29 cellular contexts compared by ENCODE assay signal in the genomic region with DNA sequence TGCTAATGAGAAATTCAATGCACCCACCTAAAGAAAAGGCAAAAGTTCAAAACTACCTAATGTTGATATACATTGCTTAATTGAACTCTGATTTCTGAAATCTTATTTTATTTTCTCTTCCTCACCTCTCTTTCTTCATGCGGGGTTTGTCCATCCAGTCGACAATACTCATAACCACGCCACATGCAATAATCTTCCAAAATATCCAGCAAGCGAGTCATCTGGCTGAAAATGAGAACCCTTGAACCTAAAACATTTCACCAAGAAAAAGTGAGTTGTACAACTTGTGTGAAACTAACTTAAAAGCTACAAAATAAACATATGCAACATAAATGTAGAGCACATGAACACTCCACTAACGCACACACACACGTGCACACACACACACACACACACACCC. TPM values are rescaled to one million over a fixed set of nuclear protein-coding genes. Genes with fewer than 3 reads are reported as not detected.
DNase-seq lines count a peak whose midpoint lies in the region; ATAC-seq and TF ChIP-seq lines count a peak whose summit lies in the region.
"Had no signal": no experiment of that assay in that cellular context is flagged by ENCODE, and none has a peak within 500 bp of the region (broad histone marks: within the 10 kb centered on the region; RNA-seq: fewer than 3 reads in every experiment).

No MANE protein-coding gene starts in this region.

- TF ChIP-seq CTCF in PC-3 (conservative IDR thresholded peaks at IDR 0.05; ENCODE audit: low read depth, low read length): no peak
- no peak for TF ChIP-seq CTCF in fibroblast of lung (conservative IDR thresholded peaks at IDR 0.05 in 1 of 2, IDR thresholded peaks at IDR 0.05 in 1 of 2; ENCODE audit: low read depth in 1 of 2, low read length in 2 of 2)
- TF ChIP-seq CTCF in natural killer cell (IDR thresholded peaks at IDR 0.05): no peak
- no peak for TF ChIP-seq CTCF in thyroid gland (IDR thresholded peaks at IDR 0.05)

- in situ Hi-C loops in GM23248 (cut with MboI): no loop called here

- POLR2A ChIA-PET in PC-3 (lab: Charles Lee; ENCODE audit: unreplicated experiment): no interaction called here

- no peaks in the 10 kb centered on the region for H3K36me3 Mint-ChIP-seq in natural killer cell
- H3K36me3 Mint-ChIP-seq: activated CD8-positive, alpha-beta memory T cell treated with anti-CD3 and anti-CD28 coated beads, Interleukin-2, amount 10 ng/mL, durations not matched to agents 7 days and 5 days; activated naive CD4-positive, alpha-beta T cell treated with anti-CD3 and anti-CD28 coated beads, Interleukin-2, amount 50 U/mL, for 72 hours; IgD-negative memory B cell; immature natural killer cell; stimulated activated memory B cell treated with anti-CD40 and anti-IgM and Interleukin-4, amounts not matched to agents 10 μg/mL and 1 μg/mL and 100 μg/mL, for 72 hours had no signal

- BruUV-seq in PC-3 (replicated peaks; lab: Mats Ljungman, UMichigan): no TSS peak

- ATAC-seq in PC-3 (peak; percentile 30; the same call in 1 of the 2 replicates), natural killer cell (no peak)
- ATAC-seq: activated CD8-positive, alpha-beta memory T cell treated with anti-CD3 and anti-CD28 coated beads, Interleukin-2, amount 10 ng/mL, durations not matched to agents 7 days and 5 days; activated naive CD4-positive, alpha-beta T cell treated with anti-CD3 and anti-CD28 coated beads, Interleukin-2, amount 50 U/mL, for 72 hours; body of pancreas; stimulated activated memory B cell treated with anti-CD40 and anti-IgM and Interleukin-4, amounts not matched to agents 10 μg/mL and 1 μg/mL and 100 μg/mL, for 72 hours had no signal

- H3K27ac Mint-ChIP-seq in natural killer cell: no peak overlapping the region
- H3K27ac Mint-ChIP-seq: activated CD4-positive, alpha-beta T cell treated with anti-CD3 and anti-CD28 coated beads, Interleukin-2, amount 10 ng/mL, durations not matched to agents 7 days and 5 days; activated CD8-positive, alpha-beta memory T cell treated with anti-CD3 and anti-CD28 coated beads, Interleukin-2, amount 10 ng/mL, durations not matched to agents 7 days and 5 days; activated naive CD4-positive, alpha-beta T cell treated with anti-CD3 and anti-CD28 coated beads, Interleukin-2, amount 50 U/mL, for 72 hours; immature natural killer cell; stimulated activated memory B cell treated with anti-CD40 and anti-IgM and Interleukin-4, amounts not matched to agents 10 μg/mL and 1 μg/mL and 100 μg/mL, for 72 hours had no signal

- WGBS in GM23248 (ENCODE audit: low coverage in 1 of 2, low lambda C conversion rate in 2 of 2, missing lambda C conversion rate in 2 of 2), 2 experiments: 57 to 63% methylated on average over 6 of the region's 6 CpGs
- 95 to 97% methylated on average over 6 of the region's 6 CpGs for WGBS in thyroid gland, 2 donors

- no peak overlapping the region for H3K4me3 Mint-ChIP-seq in natural killer cell
- H3K4me3 Mint-ChIP-seq: activated CD4-positive, alpha-beta T cell treated with anti-CD3 and anti-CD28 coated beads, Interleukin-2, amount 10 ng/mL, durations not matched to agents 7 days and 5 days; activated CD8-positive, alpha-beta memory T cell treated with anti-CD3 and anti-CD28 coated beads, Interleukin-2, amount 10 ng/mL, durations not matched to agents 7 days and 5 days; IgD-negative memory B cell; immature natural killer cell; neural crest cell; stimulated activated memory B cell treated with anti-CD40 and anti-IgM and Interleukin-4, amounts not matched to agents 10 μg/mL and 1 μg/mL and 100 μg/mL, for 72 hours had no signal

- H3K4me2 ChIP-seq in GM23248 (ENCODE audit: unreplicated experiment): peak overlapping the region; percentile 48
- H3K4me2 ChIP-seq in PC-3 (ENCODE audit: low read length): peak overlapping the region; percentile 58
- H3K4me2 ChIP-seq in fibroblast of lung (ENCODE audit: extremely low read depth, insufficient read depth, low read length): no peak overlapping the region
- peak overlapping the region; percentile 0 for H3K4me2 ChIP-seq in skeletal muscle satellite cell (ENCODE audit: low read length)
- H3K4me2 ChIP-seq: hepatocyte had no signal

- H3K9me3 ChIP-seq in GM23248 (ENCODE audit: low read depth): no peaks in the 10 kb centered on the region
- H3K9me3 ChIP-seq in PC-3 (ENCODE audit: low read length): no peaks in the 10 kb centered on the region
- H3K9me3 ChIP-seq in fibroblast of lung (ENCODE audit: control insufficient read depth, insufficient read depth, low read depth, low read length): no peaks in the 10 kb centered on the region
- no peaks in the 10 kb centered on the region for H3K9me3 ChIP-seq in skeletal muscle satellite cell (replicated peaks; ENCODE audit: low read length)
- no peaks in the 10 kb centered on the region for H3K9me3 ChIP-seq in thyroid gland
- H3K9me3 ChIP-seq: body of pancreas, colonic mucosa, MG63, Peyer's patch, testis had no signal

- H2AFZ ChIP-seq in GM23248: no peak overlapping the region
- H2AFZ ChIP-seq in PC-3 (ENCODE audit: low read length): no peak overlapping the region
- no peak overlapping the region for H2AFZ ChIP-seq in fibroblast of lung (ENCODE audit: low read length)
- H2AFZ ChIP-seq: hepatocyte had no signal

- H3K4me1 Mint-ChIP-seq in natural killer cell: no peaks in the 10 kb centered on the region
- H3K4me1 Mint-ChIP-seq: activated CD4-positive, alpha-beta T cell treated with anti-CD3 and anti-CD28 coated beads, Interleukin-2, amount 10 ng/mL, durations not matched to agents 7 days and 5 days; activated CD8-positive, alpha-beta memory T cell treated with anti-CD3 and anti-CD28 coated beads, Interleukin-2, amount 10 ng/mL, durations not matched to agents 7 days and 5 days; IgD-negative memory B cell; immature natural killer cell; neural crest cell; stimulated activated memory B cell treated with anti-CD40 and anti-IgM and Interleukin-4, amounts not matched to agents 10 μg/mL and 1 μg/mL and 100 μg/mL, for 72 hours had no signal

- H4K20me1 ChIP-seq in GM23248 (ENCODE audit: insufficient read depth) (no peaks in the 10 kb centered on the region), PC-3 (ENCODE audit: low read length) (no peaks in the 10 kb centered on the region), fibroblast of lung (ENCODE audit: control insufficient read depth, extremely low read depth, insufficient read depth, low read length) (no peaks in the 10 kb centered on the region)

- H3K9ac ChIP-seq in GM23248 (no peak overlapping the region), PC-3 (ENCODE audit: low read length) (no peak overlapping the region; the same call in 1 of the 2 replicates), fibroblast of lung (ENCODE audit: insufficient read depth, low read length) (no peak overlapping the region), skeletal muscle satellite cell (ENCODE audit: low read depth, low read length) (no peak overlapping the region)

- H3K79me2 ChIP-seq in GM23248 (ENCODE audit: insufficient read depth): no peaks in the 10 kb centered on the region
- H3K79me2 ChIP-seq in PC-3 (ENCODE audit: low read length): no peaks in the 10 kb centered on the region
- no peaks in the 10 kb centered on the region for H3K79me2 ChIP-seq in fibroblast of lung (ENCODE audit: control insufficient read depth, insufficient read depth, low read length)
- H3K79me2 ChIP-seq: hepatocyte had no signal

- peak overlapping the region; percentile 70 for H3K27ac ChIP-seq in GM23248
- H3K27ac ChIP-seq in PC-3 (ENCODE audit: low read length): peak overlapping the region; percentile 77
- H3K27ac ChIP-seq in fibroblast of lung (ENCODE audit: insufficient read depth, low read length): no peak overlapping the region
- H3K27ac ChIP-seq in thyroid gland: no peak overlapping the region
- H3K27ac ChIP-seq: body of pancreas, colonic mucosa, hepatocyte, HL-60, Peyer's patch, testis, VCaP had no signal

- H3K4me1 ChIP-seq in GM23248 (ENCODE audit: insufficient read depth) (peaks cover 34% of the 10 kb centered on the region), PC-3 (ENCODE audit: insufficient read depth, low read length) (peaks cover 45% of the 10 kb centered on the region), fibroblast of lung (ENCODE audit: control insufficient read depth, extremely low read depth, insufficient read depth, low read length) (peaks cover 4% of the 10 kb centered on the region), skeletal muscle satellite cell (ENCODE audit: control insufficient read depth, insufficient read depth, low read length) (peaks cover 25% of the 10 kb centered on the region), thyroid gland (no peaks in the 10 kb centered on the region)
- H3K4me1 ChIP-seq: body of pancreas, colonic mucosa, Peyer's patch, testis had no signal

- H3F3A ChIP-seq in GM23248 (ENCODE audit: insufficient read depth) (peaks cover 27% of the 10 kb centered on the region), PC-3 (ENCODE audit: low read length, unreplicated experiment) (no peaks in the 10 kb centered on the region)

- DNase-seq in GM23248 (peak; percentile 53), PC-3 (peak; percentile 38), fibroblast of lung (ENCODE audit: low read depth in 2 of 2) (peak; percentile 45 to 48), natural killer cell (no peak), NCI-H2196 (lab: John Stamatoyannopoulos, UW; ENCODE audit: unreplicated experiment) (no peak), thyroid gland (no peak)
- DNase-seq: activated CD4-positive, alpha-beta T cell treated with anti-CD3 and anti-CD28 coated beads, Interleukin-2, amount 10 ng/mL, durations not matched to agents 7 days and 5 days; activated CD8-positive, alpha-beta memory T cell treated with anti-CD3 and anti-CD28 coated beads, Interleukin-2, amount 10 ng/mL, durations not matched to agents 7 days and 5 days; body of pancreas; colonic mucosa; COR-L47; DND-41; immature natural killer cell; MG63; NCI-H1417; NCI-H2107; NCI-H510A treated with DMSO at 0.1 percent for 48 hours; Peyer's patch; stimulated activated CD4-positive, alpha-beta T cell treated with anti-CD3 and anti-CD28 coated beads, Interleukin-1b, Interleukin-23, amount 100 ng/mL, for 48 hours; T-helper 2 cell; testis had no signal

- no peak overlapping the region for H3K4me3 ChIP-seq in GM23248
- H3K4me3 ChIP-seq in PC-3 (ENCODE audit: low read length): peak overlapping the region; percentile 32; the same call in 1 of the 2 replicates
- H3K4me3 ChIP-seq in fibroblast of lung (replicated peaks in 1 of 4; ENCODE audit: control extremely low read depth in 1 of 4, insufficient read depth in 1 of 4, low read depth in 3 of 4, low read length in 4 of 4): no peak overlapping the region
- no peak overlapping the region for H3K4me3 ChIP-seq in skeletal muscle satellite cell (ENCODE audit: low read length)
- no peak overlapping the region for H3K4me3 ChIP-seq in thyroid gland (replicated peaks in 1 of 3)
- H3K4me3 ChIP-seq: body of pancreas, colonic mucosa, hepatocyte, MG63, Peyer's patch, testis had no signal

- no peak for TF ChIP-seq POLR2A in thyroid gland (IDR thresholded peaks at IDR 0.05)

- CTCF ChIA-PET in PC-3 (lab: Charles Lee): no interaction called here

- intact Hi-C loops in PC-3 (cut with micrococcal nuclease): no loop called here
- intact Hi-C loops in natural killer cell (cut with micrococcal nuclease): no loop called here
- intact Hi-C loops in thyroid gland (cut with DNase I): no loop called here

- H3K27me3 ChIP-seq in GM23248 (replicated peaks; ENCODE audit: insufficient read depth) (no peaks in the 10 kb centered on the region), PC-3 (ENCODE audit: low read length) (no peaks in the 10 kb centered on the region), fibroblast of lung (ENCODE audit: control insufficient read depth, insufficient read depth, low read length) (no peaks in the 10 kb centered on the region), skeletal muscle satellite cell (ENCODE audit: control insufficient read depth, insufficient read depth, low read length) (no peaks in the 10 kb centered on the region), thyroid gland (no peaks in the 10 kb centered on the region)
- H3K27me3 ChIP-seq: body of pancreas, colonic mucosa, hepatocyte, MG63, Peyer's patch, testis had no signal

- H3K36me3 ChIP-seq in GM23248 (ENCODE audit: low read depth) (peaks cover 3% of the 10 kb centered on the region), PC-3 (ENCODE audit: low read depth, low read length) (peaks cover 16% of the 10 kb centered on the region), fibroblast of lung (ENCODE audit: control insufficient read depth, insufficient read depth, low read length) (no peaks in the 10 kb centered on the region), skeletal muscle satellite cell (ENCODE audit: insufficient read depth, low read length) (peaks cover 3% of the 10 kb centered on the region), thyroid gland (peaks cover 6 to 14% of the 10 kb centered on the region in 2 donors)
- H3K36me3 ChIP-seq: colonic mucosa, MG63, Peyer's patch had no signal

- H3K9me2 ChIP-seq in GM23248 (ENCODE audit: insufficient read depth): no peaks in the 10 kb centered on the region
- H3K9me2 ChIP-seq in PC-3 (replicated peaks; ENCODE audit: low read length): no peaks in the 10 kb centered on the region

- H3K9me3 Mint-ChIP-seq in natural killer cell: no peaks in the 10 kb centered on the region
- H3K9me3 Mint-ChIP-seq: activated CD4-positive, alpha-beta T cell treated with anti-CD3 and anti-CD28 coated beads, Interleukin-2, amount 10 ng/mL, durations not matched to agents 7 days and 5 days; activated naive CD4-positive, alpha-beta T cell treated with anti-CD3 and anti-CD28 coated beads, Interleukin-2, amount 50 U/mL, for 72 hours; immature natural killer cell; neural crest cell; stimulated activated memory B cell treated with anti-CD40 and anti-IgM and Interleukin-4, amounts not matched to agents 10 μg/mL and 1 μg/mL and 100 μg/mL, for 72 hours had no signal

- H3K27me3 Mint-ChIP-seq in natural killer cell (ENCODE audit: low read depth in 2 of 2): peaks cover 0 to 5% of the 10 kb centered on the region in 2 donors
- H3K27me3 Mint-ChIP-seq: activated CD4-positive, alpha-beta T cell treated with anti-CD3 and anti-CD28 coated beads, Interleukin-2, amount 10 ng/mL, durations not matched to agents 7 days and 5 days had no signal

RNA-seq across cellular contexts. Expression of gene SMARCA1, which starts 26.7 kb away (rescaled TPM):
- total RNA-seq in GM23248 (2014; rRNA removed; shearing (Covaris generic)): 36.9 and 40.7 TPM in 2 replicates
- polyA plus RNA-seq in GM23248 (2016; fragmentation: Nextera tagmentation; extraction: Ambion mirVana) (36.3 and 38.5 TPM in 2 replicates), fibroblast of lung (38.3 and 74.5 TPM in 2 replicates)
- total RNA-seq in PC-3 (2014; rRNA removed) (34.8 and 35.6 TPM in 2 replicates), fibroblast of lung (47.5 and 53.3 TPM in 2 replicates), natural killer cell (under 1 TPM in 1 of 3 donors, not detected in 2; 0.18 TPM), thyroid gland (10 to 100 TPM; 67.1 to 75.8 (median 69.2) TPM)
- 33.7 and 61.0 TPM in 2 replicates for polyA plus RNA-seq in fibroblast of lung (2012)
- polyA minus RNA-seq in fibroblast of lung (ENCODE audit: low replicate concordance): 1.8 and 8.1 TPM in 2 replicates
- total RNA-seq in skeletal muscle satellite cell (2012; rRNA removed): 16.2 and 17.5 TPM in 2 replicates
- total RNA-seq: activated CD4-positive, alpha-beta T cell treated with anti-CD3 and anti-CD28 coated beads, Interleukin-2, amount 10 ng/mL, durations not matched to agents 7 days and 5 days; activated CD8-positive, alpha-beta memory T cell treated with anti-CD3 and anti-CD28 coated beads, Interleukin-2, amount 10 ng/mL, durations not matched to agents 7 days and 5 days had no signal
- polyA plus RNA-seq: IgD-negative memory B cell had no signal

RNA-seq across cellular contexts. Expression of gene OCRL, which starts 43.4 kb away (rescaled TPM):
- 13.0 and 17.2 TPM in 2 replicates for total RNA-seq in GM23248 (2014; rRNA removed; shearing (Covaris generic))
- 10.5 and 10.6 TPM in 2 replicates for polyA plus RNA-seq in GM23248 (2016; fragmentation: Nextera tagmentation; extraction: Ambion mirVana)
- 18.7 and 19.4 TPM in 2 replicates for total RNA-seq in PC-3 (2014; rRNA removed)
- 17.7 and 23.0 TPM in 2 replicates for total RNA-seq in fibroblast of lung
- 28.7 and 32.1 TPM in 2 replicates for polyA plus RNA-seq in fibroblast of lung
- polyA plus RNA-seq in fibroblast of lung (2012): 17.2 and 17.3 TPM in 2 replicates
- 19.8 and 21.2 TPM in 2 replicates for polyA minus RNA-seq in fibroblast of lung (ENCODE audit: low replicate concordance)
- total RNA-seq in skeletal muscle satellite cell (2012; rRNA removed): 12.7 and 13.1 TPM in 2 replicates
- total RNA-seq in natural killer cell: 1 to 10 TPM; 1.0 to 2.2 (median 1.8) TPM
- total RNA-seq in thyroid gland: 10 to 100 TPM; 24.3 to 35.6 (median 26.6) TPM

Comparison
In these comparisons a context has a peak if more than half of its experiments do, and no peak if none do; other contexts are left out.
1. DNase-seq: peak in GM23248 (single experiment), PC-3 (single experiment) and fibroblast of lung (2 of 2); none in natural killer cell (single experiment), NCI-H2196 (single experiment) and thyroid gland (0 of 2).
2. H3K27ac ChIP-seq: peak in GM23248 (single experiment) and PC-3 (single experiment); none in fibroblast of lung (single experiment) and thyroid gland (0 of 3).
3. RNA of gene SMARCA1, which starts 26.7 kb away (total RNA-seq): 67.1 to 75.8 TPM in thyroid gland, 47.5 to 53.3 TPM in fibroblast of lung, 36.9 to 40.7 TPM in GM23248 and 34.8 to 35.6 TPM in PC-3; 0.18 TPM in natural killer cell; every median in the first group is over 10 times any median in the second.